21 cellular contexts compared by ENCODE assay signal in genomic region chrX:80747832-80748231, GRCh38.
A peak's percentile ranks its signal among the peaks of the same experiment; 100 is the strongest.
DNase-seq lines count a peak whose midpoint lies in the region; ATAC-seq, FAIRE-seq and TF ChIP-seq lines count a peak whose summit lies in the region.
"Had no signal": no experiment of that assay in that cellular context is flagged by ENCODE, and none has a peak within 500 bp of the region (broad histone marks: within the 10 kb centered on the region; RNA-seq: fewer than 3 reads in every experiment).

No MANE protein-coding gene starts in this region.

- no peak overlapping the region for H3K9ac ChIP-seq in mammary epithelial cell (ENCODE audit: insufficient read depth, low read length)
- no peak overlapping the region for H3K9ac ChIP-seq in GM12878 (ENCODE audit: control insufficient read depth, insufficient read depth, low read length)

- dilution Hi-C loops in mammary epithelial cell (cut with HindIII; ENCODE audit: low sequenced_read_pairs), result no loop called here

- H3K4me1 ChIP-seq in mammary epithelial cell (ENCODE audit: insufficient read depth, low read length) (no peaks in the 10 kb centered on the region), breast epithelium (no peaks in the 10 kb centered on the region), GM12878 (ENCODE audit: control insufficient read depth, insufficient read depth, low read length) (no peaks in the 10 kb centered on the region)
- H3K4me1 ChIP-seq: ascending aorta, lower lobe of right lung, right atrium auricular region had no signal

- SMC1A ChIA-PET in GM12878 (lab: Charles Lee; ENCODE audit: uncharacterized antibody, unreplicated experiment), result no interaction called here

- no peak for TF ChIP-seq CTCF in mammary epithelial cell (conservative IDR thresholded peaks at IDR 0.05 in 1 of 2, IDR thresholded peaks at IDR 0.05 in 1 of 2; ENCODE audit: extremely low read depth in 1 of 2, insufficient read depth in 1 of 2, low read depth in 1 of 2, low read length in 2 of 2)
- TF ChIP-seq CTCF in breast epithelium (IDR thresholded peaks at IDR 0.05), result no peak
- no peak for TF ChIP-seq CTCF in HFFc6 (IDR thresholded peaks at IDR 0.05)
- TF ChIP-seq CTCF in GM12878 (IDR thresholded peaks at IDR 0.05 in 2 of 3, conservative IDR thresholded peaks at IDR 0.05 in 1 of 3; ENCODE audit: control insufficient read depth in 2 of 3, extremely low read depth in 1 of 3, insufficient read depth in 1 of 3, low read depth in 3 of 3, low read length in 3 of 3), result no peak

- no peaks in the 10 kb centered on the region for H3K79me2 ChIP-seq in mammary epithelial cell (ENCODE audit: insufficient read depth, low read length)
- H3K79me2 ChIP-seq in GM12878 (ENCODE audit: control insufficient read depth, insufficient read depth, low read length), result no peaks in the 10 kb centered on the region

- 34% methylated on average over 4 of the region's 4 CpGs for WGBS in mammary epithelial cell (ENCODE audit: low coverage, missing lambda C conversion rate)
- WGBS in GM12878 (ENCODE audit: insufficient coverage, insufficient replicate concordance, low lambda C conversion rate, missing lambda C conversion rate), result 35% methylated on average over 4 of the region's 4 CpGs

- intact Hi-C loops in mammary epithelial cell (cut with micrococcal nuclease), result loop anchor here (10.0 kb wide), 1 partner anchor 57 kb away; the partner anchor contains the start of gene BRWD3
- intact Hi-C loops in breast epithelium (cut with DNase I; ENCODE audit: low total_unique reads), result no loop called here
- intact Hi-C loops in GM12878 (cut with micrococcal nuclease; ENCODE audit: unreplicated experiment), result no loop called here

- H3K9me3 ChIP-seq in mammary epithelial cell (replicated peaks; ENCODE audit: insufficient read depth, low read length) (no peaks in the 10 kb centered on the region), breast epithelium (peaks cover 0 to 24% of the 10 kb centered on the region in 2 donors), GM12878 (replicated peaks; ENCODE audit: control insufficient read depth, insufficient read depth, low read length) (no peaks in the 10 kb centered on the region; the same call in 2 of the 3 replicates)
- H3K9me3 ChIP-seq: lower lobe of right lung had no signal

- no peak overlapping the region for H3K27ac ChIP-seq in mammary epithelial cell (ENCODE audit: insufficient read depth, low read depth, low read length)
- H3K27ac ChIP-seq in breast epithelium, result no peak overlapping the region
- no peak overlapping the region for H3K27ac ChIP-seq in GM12878 (ENCODE audit: control insufficient read depth, insufficient read depth)
- H3K27ac ChIP-seq: ascending aorta, lower lobe of right lung, right atrium auricular region, WERI-Rb-1 had no signal

- in situ Hi-C loops in mammary epithelial cell (cut with MboI; ENCODE audit: low sequenced_read_pairs in 2 of 2) (no loop called here), GM12878 (cut with MboI) (no loop called here)

- no peak for TF ChIP-seq RAD21 in GM12878 (IDR thresholded peaks at IDR 0.05; ENCODE audit: insufficient read depth, low read depth, low read length)

- H2AFZ ChIP-seq in mammary epithelial cell (ENCODE audit: low read depth, low read length) (no peak overlapping the region), GM12878 (ENCODE audit: control insufficient read depth, low read depth, low read length) (no peak overlapping the region)

- no peaks in the 10 kb centered on the region; the same call in 1 of the 2 replicates for H3K27me3 Mint-ChIP-seq in HFFc6 (ENCODE audit: insufficient read depth)
- no peaks in the 10 kb centered on the region for H3K27me3 Mint-ChIP-seq in T-helper 2 cell treated with Interferon-gamma antibody and Interleukin-4, amounts not matched to agents 5 μg/mL and 100 μg/mL, for 36 hours (ENCODE audit: low read depth)

- H3K36me3 ChIP-seq in mammary epithelial cell (ENCODE audit: insufficient read depth, low read length) (no peaks in the 10 kb centered on the region), breast epithelium (no peaks in the 10 kb centered on the region), GM12878 (ENCODE audit: control insufficient read depth in 2 of 2, insufficient read depth in 2 of 2, low read length in 1 of 2) (no peaks in the 10 kb centered on the region; a peak in 1 of 4 replicates)
- H3K36me3 ChIP-seq: WERI-Rb-1 had no signal

- H4K20me1 ChIP-seq in mammary epithelial cell (ENCODE audit: insufficient read depth, low read length), result no peaks in the 10 kb centered on the region
- no peaks in the 10 kb centered on the region for H4K20me1 ChIP-seq in GM12878 (ENCODE audit: control insufficient read depth, insufficient read depth)

- H3K4me1 Mint-ChIP-seq in HFFc6 (ENCODE audit: low read depth), result peaks cover 28% of the 10 kb centered on the region
- peaks cover 8% of the 10 kb centered on the region for H3K4me1 Mint-ChIP-seq in T-helper 2 cell treated with Interferon-gamma antibody and Interleukin-4, amounts not matched to agents 5 μg/mL and 100 μg/mL, for 36 hours (ENCODE audit: low read depth)
- H3K4me1 Mint-ChIP-seq: endodermal cell had no signal

- no peak for TF ChIP-seq POLR2A in breast epithelium (IDR thresholded peaks at IDR 0.05)
- no peak for TF ChIP-seq POLR2A in GM12878 (IDR thresholded peaks at IDR 0.05; ENCODE audit: low read depth, low read length)

- no peaks in the 10 kb centered on the region for H3K27me3 ChIP-seq in mammary epithelial cell (ENCODE audit: insufficient read depth, low read length)
- H3K27me3 ChIP-seq in breast epithelium, result no peaks in the 10 kb centered on the region
- no peaks in the 10 kb centered on the region for H3K27me3 ChIP-seq in GM12878 (replicated peaks in 1 of 2; ENCODE audit: control insufficient read depth in 2 of 2, insufficient read depth in 2 of 2, low read length in 1 of 2)
- H3K27me3 ChIP-seq: ascending aorta, right atrium auricular region had no signal

- no TSS peak for BruUV-seq in mammary epithelial cell (replicated peaks; lab: Mats Ljungman, UMichigan)
- no TSS peak for BruUV-seq in GM12878 (replicated peaks; lab: Mats Ljungman, UMichigan)

- no peak overlapping the region for H3K4me3 Mint-ChIP-seq in HFFc6
- no peak overlapping the region for H3K4me3 Mint-ChIP-seq in T-helper 2 cell treated with Interferon-gamma antibody and Interleukin-4, amounts not matched to agents 5 μg/mL and 100 μg/mL, for 36 hours
- H3K4me3 Mint-ChIP-seq: endodermal cell, immature natural killer cell, T-cell had no signal

- H3K4me3 ChIP-seq in mammary epithelial cell (replicated peaks in 1 of 3; ENCODE audit: insufficient read depth in 1 of 3, low read depth in 2 of 3, low read length in 3 of 3) (no peak overlapping the region), breast epithelium (no peak overlapping the region), GM12878 (no peak overlapping the region)
- H3K4me3 ChIP-seq: ascending aorta, lower lobe of right lung, right atrium auricular region had no signal

- H3K4me2 ChIP-seq in mammary epithelial cell (ENCODE audit: insufficient read depth, low read depth, low read length) (peak overlapping the region; percentile 0), GM12878 (ENCODE audit: control insufficient read depth, insufficient read depth) (no peak overlapping the region)

- CTCF ChIA-PET in mammary epithelial cell (lab: Charles Lee; ENCODE audit: low non-redundant PET) (no interaction called here), GM12878 (lab: Yijun Ruan, JAX) (no interaction called here)

- DNase-seq in mammary epithelial cell (peak; percentile 46), breast epithelium (ENCODE audit: low spot score in 2 of 2) (no peak), HFFc6 (peak; percentile 33), GM12878 (ENCODE audit: low read depth, low spot score) (no peak), CD1c-positive myeloid dendritic cell (ENCODE audit: extremely low spot score) (no peak)
- DNase-seq in stimulated activated CD8-positive, alpha-beta memory T cell treated with anti-CD3 and anti-CD28 coated beads, Interleukin-4, amount 100 ng/mL, for 48 hours, result no peak
- DNase-seq in T-helper 2 cell treated with Interferon-gamma antibody and Interleukin-4, amounts not matched to agents 5 μg/mL and 100 μg/mL, for 36 hours (ENCODE audit: low spot score), result no peak
- DNase-seq: activated gamma-delta T cell; DMS79 treated with DMSO at 0.1 percent for 48 hours; endodermal cell; immature natural killer cell; lower lobe of right lung; NCI-H1436; NCI-H748 treated with DMSO at 0.1 percent for 48 hours; occipital lobe; SHP77 treated with DMSO at 0.1 percent for 48 hours; stimulated activated naive CD4-positive, alpha-beta T cell; T-cell; WERI-Rb-1 had no signal

- RAD21 ChIA-PET in GM12878 (lab: Charles Lee; ENCODE audit: unreplicated experiment), result no interaction called here

- peak; percentile 40 for ATAC-seq in GM12878
- ATAC-seq: lower lobe of right lung, T-cell had no signal

- TF ChIP-seq EP300 in GM12878 (IDR thresholded peaks at IDR 0.05; ENCODE audit: borderline replicate concordance in 1 of 2, control insufficient read depth in 1 of 2, low read depth in 2 of 2, low read length in 2 of 2), result no peak

- no peak for FAIRE-seq in GM12878 (lab: Jason Lieb, UNC)

- no peaks in the 10 kb centered on the region for H3K9me3 Mint-ChIP-seq in HFFc6
- H3K9me3 Mint-ChIP-seq in T-helper 2 cell treated with Interferon-gamma antibody and Interleukin-4, amounts not matched to agents 5 μg/mL and 100 μg/mL, for 36 hours, result peaks cover 27% of the 10 kb centered on the region

- H3K36me3 Mint-ChIP-seq in HFFc6 (ENCODE audit: low read depth), result 0 out of 2 replicates have a peak, but pooled peaks cover 8% of the 10 kb centered on the region
- peaks cover 69% of the 10 kb centered on the region for H3K36me3 Mint-ChIP-seq in T-helper 2 cell treated with Interferon-gamma antibody and Interleukin-4, amounts not matched to agents 5 μg/mL and 100 μg/mL, for 36 hours (ENCODE audit: low read depth)

- POLR2A ChIA-PET in GM12878 (lab: Charles Lee), result no interaction called here

- H3K27ac Mint-ChIP-seq in HFFc6, result 0 out of 2 replicates have a peak overlapping the region, but pooled peaks have one; percentile 31
- H3K27ac Mint-ChIP-seq in T-helper 2 cell treated with Interferon-gamma antibody and Interleukin-4, amounts not matched to agents 5 μg/mL and 100 μg/mL, for 36 hours, result no peak overlapping the region
- H3K27ac Mint-ChIP-seq: endodermal cell had no signal

TF ChIP-seq in GM12878, 131 proteins besides CTCF, POLR2A, EP300 and RAD21 (continues in another document):
- TF ChIP-seq IKZF2 (IDR thresholded peaks at IDR 0.05), result no peak
- no peak for TF ChIP-seq KDM1A (IDR thresholded peaks at IDR 0.05; ENCODE audit: borderline replicate concordance)
- TF ChIP-seq YY1 (IDR thresholded peaks at IDR 0.05; ENCODE audit: low read depth, low read length), result no peak
- TF ChIP-seq RB1 (IDR thresholded peaks at IDR 0.05; ENCODE audit: borderline replicate concordance), result no peak
- TF ChIP-seq JUNB (IDR thresholded peaks at IDR 0.05), result no peak

Comparison
In these comparisons a context has a peak if more than half of its experiments do, and no peak if none do; other contexts are left out.
1. DNase-seq: peak in mammary epithelial cell (single experiment) and HFFc6 (single experiment); none in breast epithelium (0 of 2), GM12878 (single experiment), CD1c-positive myeloid dendritic cell (single experiment), stimulated activated CD8-positive, alpha-beta memory T cell treated with anti-CD3 and anti-CD28 coated beads, Interleukin-4, amount 100 ng/mL, for 48 hours (single experiment) and T-helper 2 cell treated with Interferon-gamma antibody and Interleukin-4, amounts not matched to agents 5 μg/mL and 100 μg/mL, for 36 hours (single experiment).